ENCODE assay signal across 8 cellular contexts in the genomic region with DNA sequence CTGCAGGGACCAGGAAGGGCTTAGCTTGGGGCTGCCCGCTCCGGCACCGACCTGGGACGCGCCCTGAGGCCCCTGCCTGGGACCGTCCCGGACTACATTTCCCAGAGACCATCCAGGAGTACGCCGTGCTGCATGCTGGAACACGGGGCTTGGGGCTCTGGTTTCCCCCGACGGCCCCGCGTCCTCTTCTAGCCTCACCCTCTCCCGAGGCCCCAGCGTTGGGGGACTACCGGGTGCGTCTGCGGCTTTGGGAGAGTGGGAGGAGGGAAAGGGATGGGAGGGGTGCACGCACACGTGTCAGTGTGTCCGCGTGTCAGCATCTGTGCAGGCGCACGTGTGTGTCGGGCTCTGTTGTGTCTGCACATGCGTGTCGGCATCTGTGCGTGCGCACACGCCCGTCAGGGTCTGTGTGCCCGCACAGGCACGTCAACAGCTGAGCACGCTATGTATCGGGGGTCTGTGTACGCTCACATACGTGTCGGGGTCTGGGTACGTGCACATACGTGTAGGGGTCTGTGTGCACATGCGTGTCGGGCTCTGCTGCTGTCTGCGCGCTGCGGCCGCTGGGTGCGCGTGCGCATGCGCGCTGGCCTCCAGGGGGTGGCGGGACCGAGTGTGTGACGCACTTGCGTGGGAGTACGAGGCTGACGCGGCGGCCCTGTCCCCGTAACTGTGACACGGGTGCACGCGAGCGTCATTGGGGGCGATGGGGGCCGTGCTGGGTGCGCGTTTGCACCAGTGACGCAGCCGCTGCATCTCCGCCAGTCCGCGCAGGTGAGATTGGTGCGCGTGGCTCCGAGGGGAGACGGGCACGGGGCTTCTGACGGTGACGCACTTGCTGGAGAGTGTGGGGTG. TPM values are rescaled to one million over a fixed set of nuclear protein-coding genes. Genes with fewer than 3 reads are reported as not detected.
DNase-seq lines count a peak whose midpoint lies in the region; ATAC-seq, FAIRE-seq and TF ChIP-seq lines count a peak whose summit lies in the region.

Gene ZNF331, plus strand, starts transcription at position 623 of the 855 bp plus-strand sequence. CDS start 31,232 bp downstream, outside the sequence.

- peak within 1 kb of the TSS; percentile 75 for H3K4me3 ChIP-seq in thoracic aorta

- H3K27ac Mint-ChIP-seq in activated naive CD4-positive, alpha-beta T cell treated with anti-CD3 and anti-CD28 coated beads for 36 hours = peak within 1 kb of the TSS; percentile 92
- H3K27ac Mint-ChIP-seq in glutamatergic neuron (ENCODE audit: unreplicated experiment) (peak within 1 kb of the TSS; percentile 89), osteocyte (ENCODE audit: unreplicated experiment) (peak within 1 kb of the TSS; percentile 80)

- H3K27ac ChIP-seq in thoracic aorta = peak within 1 kb of the TSS; percentile 69 to 78

- peaks cover 22% of the 10 kb centered on the region for H3K4me1 Mint-ChIP-seq in activated naive CD4-positive, alpha-beta T cell treated with anti-CD3 and anti-CD28 coated beads for 36 hours (ENCODE audit: low read depth)
- no peaks in the 10 kb centered on the region for H3K4me1 Mint-ChIP-seq in glutamatergic neuron (ENCODE audit: low read depth, unreplicated experiment)
- peaks cover 9% of the 10 kb centered on the region for H3K4me1 Mint-ChIP-seq in osteocyte (ENCODE audit: unreplicated experiment)

- H3K36me3 ChIP-seq in thoracic aorta = no peaks in the 10 kb centered on the region

- H3K27me3 Mint-ChIP-seq in activated naive CD4-positive, alpha-beta T cell treated with anti-CD3 and anti-CD28 coated beads for 36 hours (ENCODE audit: low read depth) = no peaks in the 10 kb centered on the region
- H3K27me3 Mint-ChIP-seq in glutamatergic neuron (ENCODE audit: unreplicated experiment) (peaks cover 8% of the 10 kb centered on the region), osteocyte (ENCODE audit: unreplicated experiment) (no peaks in the 10 kb centered on the region)

- FAIRE-seq in RCC 7860 (lab: Jason Lieb, UNC) = no peak

- H3K36me3 Mint-ChIP-seq in activated naive CD4-positive, alpha-beta T cell treated with anti-CD3 and anti-CD28 coated beads for 36 hours (ENCODE audit: low read depth) = peaks cover 66% of the 10 kb centered on the region
- H3K36me3 Mint-ChIP-seq in glutamatergic neuron (ENCODE audit: unreplicated experiment) (no peaks in the 10 kb centered on the region), osteocyte (ENCODE audit: unreplicated experiment) (peaks cover 8% of the 10 kb centered on the region)

- intact Hi-C loops in activated naive CD4-positive, alpha-beta T cell treated with anti-CD3 and anti-CD28 coated beads for 36 hours (cut with micrococcal nuclease) = loop anchor here (1.0 kb wide), 3 partner anchors 17 to 70 kb away; partner anchors contain the start of gene ZNF813

- TF ChIP-seq CTCF in glutamatergic neuron (IDR thresholded peaks at IDR 0.05; ENCODE audit: partially characterized antibody, unreplicated experiment) = no peak
- TF ChIP-seq CTCF in osteocyte (IDR thresholded peaks at IDR 0.05) = peak; percentile 35
- peak; percentile 49 for TF ChIP-seq CTCF in thoracic aorta (IDR thresholded peaks at IDR 0.05)

- peaks cover 0 to 9% of the 10 kb centered on the region in 2 donors for H3K4me1 ChIP-seq in thoracic aorta (ENCODE audit: control insufficient read depth in 1 of 2, low read depth in 2 of 2)

- ATAC-seq in HG03108 (IDR thresholded peaks at IDR 0.05; ENCODE audit: unreplicated experiment) = peak; percentile 56
- peak; percentile 70 for ATAC-seq in thoracic aorta (ENCODE audit: insufficient number of reproducible peaks, low FRiP score, low read depth)

- H3K9me3 Mint-ChIP-seq in activated naive CD4-positive, alpha-beta T cell treated with anti-CD3 and anti-CD28 coated beads for 36 hours = peaks cover 7% of the 10 kb centered on the region
- H3K9me3 Mint-ChIP-seq in glutamatergic neuron (ENCODE audit: unreplicated experiment) (peaks cover 6% of the 10 kb centered on the region), osteocyte (ENCODE audit: unreplicated experiment) (no peaks in the 10 kb centered on the region)

- no peaks in the 10 kb centered on the region for H3K9me3 ChIP-seq in thoracic aorta

- DNase-seq in SHP77 (lab: John Stamatoyannopoulos, UW) (peak; percentile 35), SHP77 treated with DMSO at 0.1 percent for 48 hours (lab: John Stamatoyannopoulos, UW) (no peak), RCC 7860 (ENCODE audit: low spot score) (peak; percentile 48), glutamatergic neuron (peak; percentile 78), osteocyte (ENCODE audit: extremely low spot score, unreplicated experiment) (peak; percentile 92), thoracic aorta (ENCODE audit: low spot score) (peak; percentile 33)
- DNase-seq in activated naive CD4-positive, alpha-beta T cell treated with anti-CD3 and anti-CD28 coated beads for 36 hours = peak; percentile 88

- CTCF ChIA-PET in activated naive CD4-positive, alpha-beta T cell treated with anti-CD3 and anti-CD28 coated beads for 36 hours (lab: Charles Lee) = interaction anchor here (1.1 kb wide), 1 partner anchor 18 kb away, joined by 3 read pairs; no protein-coding TSS in a partner anchor

- H3K4me3 Mint-ChIP-seq in activated naive CD4-positive, alpha-beta T cell treated with anti-CD3 and anti-CD28 coated beads for 36 hours = peak within 1 kb of the TSS; percentile 94
- peak within 1 kb of the TSS; percentile 95 for H3K4me3 Mint-ChIP-seq in glutamatergic neuron (ENCODE audit: unreplicated experiment)
- H3K4me3 Mint-ChIP-seq in osteocyte (ENCODE audit: unreplicated experiment) = peak within 1 kb of the TSS; percentile 92

- no peaks in the 10 kb centered on the region for H3K27me3 ChIP-seq in thoracic aorta (replicated peaks; ENCODE audit: insufficient read depth)

RNA-seq across cellular contexts. Expression of gene ZNF331, which starts in this region (rescaled TPM):
- 10 to 100 TPM; 35.5 to 36.9 TPM for total RNA-seq in activated naive CD4-positive, alpha-beta T cell treated with anti-CD3 and anti-CD28 coated beads for 36 hours
- total RNA-seq in glutamatergic neuron (ENCODE audit: unreplicated experiment) (13.3 TPM), osteocyte (7.4 and 8.0 TPM in 2 replicates), thoracic aorta (10 to 100 TPM; 26.9 to 38.7 TPM)
